In genomic region chr4:158809611-158810486, GRCh38 we compare ENCODE assay signal across 8 cellular contexts. TPM values are rescaled to one million over a fixed set of nuclear protein-coding genes. Genes with fewer than 3 reads are reported as not detected.
DNase-seq lines count a peak whose midpoint lies in the region; ATAC-seq lines count a peak whose summit lies in the region.

No MANE protein-coding gene starts in this region.

- H3K36me3 Mint-ChIP-seq in activated naive CD4-positive, alpha-beta T cell treated with anti-CD3 and anti-CD28 coated beads, Interleukin-2, amount 50 U/mL, for 72 hours: no peaks in the 10 kb centered on the region

- DNase-seq in NCI-H2029 (lab: John Stamatoyannopoulos, UW) (peak; percentile 4), NCI-H2029 treated with DMSO at 0.1 percent for 48 hours (lab: John Stamatoyannopoulos, UW) (no peak), iris pigment epithelial cell (ENCODE audit: low read depth) (peak; percentile 92), superior temporal gyrus (ENCODE audit: extremely low spot score) (peak; percentile 20), NCI-H1105 (lab: John Stamatoyannopoulos, UW) (no peak)
- DNase-seq in Jurkat, Clone E6-1 (ENCODE audit: low read depth, low spot score): peak; percentile 70
- DNase-seq in activated naive CD4-positive, alpha-beta T cell treated with anti-CD3 and anti-CD28 coated beads, Interleukin-2, amount 50 U/mL, for 72 hours (ENCODE audit: low spot score in 2 of 2): no peak

- ATAC-seq in GM21619 (IDR thresholded peaks at IDR 0.05; ENCODE audit: unreplicated experiment): peak; percentile 68
- ATAC-seq in activated naive CD4-positive, alpha-beta T cell treated with anti-CD3 and anti-CD28 coated beads, Interleukin-2, amount 50 U/mL, for 72 hours: peak; percentile 74 to 77

- H3K27ac Mint-ChIP-seq in activated naive CD4-positive, alpha-beta T cell treated with anti-CD3 and anti-CD28 coated beads, Interleukin-2, amount 50 U/mL, for 72 hours: peak overlapping the region; percentile 71 to 94

- H3K9me3 Mint-ChIP-seq in activated naive CD4-positive, alpha-beta T cell treated with anti-CD3 and anti-CD28 coated beads, Interleukin-2, amount 50 U/mL, for 72 hours: no peaks in the 10 kb centered on the region

- no peak overlapping the region for H3K4me3 ChIP-seq in Jurkat, Clone E6-1 (ENCODE audit: low read length)

RNA-seq across cellular contexts. Expression of gene FNIP2, which starts 41.0 kb away (rescaled TPM):
- 7.3 TPM for polyA plus RNA-seq in Jurkat, Clone E6-1 (2012; ENCODE audit: insufficient read depth, insufficient read length)
- total RNA-seq in activated naive CD4-positive, alpha-beta T cell treated with anti-CD3 and anti-CD28 coated beads, Interleukin-2, amount 50 U/mL, for 72 hours: 10 to 100 TPM; 15.5 to 26.4 TPM

Comparison
In these comparisons a context has a peak if more than half of its experiments do, and no peak if none do; other contexts are left out.
1. DNase-seq: peak in NCI-H2029 (single experiment), Jurkat, Clone E6-1 (single experiment), iris pigment epithelial cell (single experiment) and superior temporal gyrus (single experiment); none in NCI-H2029 treated with DMSO at 0.1 percent for 48 hours (single experiment), activated naive CD4-positive, alpha-beta T cell treated with anti-CD3 and anti-CD28 coated beads, Interleukin-2, amount 50 U/mL, for 72 hours (0 of 2) and NCI-H1105 (single experiment).